11 cellular contexts compared by ENCODE assay signal in the genomic region with DNA sequence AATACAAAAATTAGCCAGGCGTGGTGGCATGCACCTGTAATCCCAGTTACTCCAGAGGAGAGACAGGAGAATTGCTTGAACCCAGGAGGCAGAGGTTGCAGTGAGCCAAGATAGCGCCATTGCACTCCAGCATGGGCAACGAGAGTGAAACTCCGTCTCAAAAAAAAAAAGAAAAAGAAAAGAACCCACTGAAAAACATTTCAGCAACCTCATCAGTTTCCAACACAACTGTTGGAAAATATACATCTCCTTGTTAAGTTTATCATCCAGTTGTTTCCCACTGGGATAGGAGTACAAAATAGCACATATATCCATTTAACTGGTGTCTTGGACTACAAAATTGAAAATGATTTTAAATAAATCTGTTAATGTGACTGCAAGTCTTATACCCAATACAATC. TPM values are rescaled to one million over a fixed set of nuclear protein-coding genes. Genes with fewer than 3 reads are reported as not detected.
DNase-seq lines count a peak whose midpoint lies in the region; ATAC-seq, FAIRE-seq and TF ChIP-seq lines count a peak whose summit lies in the region.
"Had no signal": no experiment of that assay in that cellular context is flagged by ENCODE, and none has a peak within 500 bp of the region (broad histone marks: within the 10 kb centered on the region; RNA-seq: fewer than 3 reads in every experiment).

No MANE protein-coding gene starts in this region.

- intact Hi-C loops in kidney (cut with DNase I), result no loop called here
- intact Hi-C loops in adrenal gland (cut with DNase I), result no loop called here
- intact Hi-C loops in right cardiac atrium (cut with DNase I), result no loop called here

- H3K27ac ChIP-seq in kidney (ENCODE audit: low read depth in 2 of 2, low read length in 2 of 2) (no peak overlapping the region), adrenal gland (no peak overlapping the region), right cardiac atrium (ENCODE audit: low read length) (no peak overlapping the region)

- H3K4me3 Mint-ChIP-seq in stimulated activated naive CD8-positive, alpha-beta T cell treated with anti-CD3 and anti-CD28 coated beads, Interleukin-15, Interleukin-2, amounts not matched to agents 100 ng/mL and 50 ng/mL, for 24 hours, result peak overlapping the region; percentile 95
- peak overlapping the region; percentile 88 for H3K4me3 Mint-ChIP-seq in activated naive CD8-positive, alpha-beta T cell

- H3K9ac ChIP-seq in kidney (ENCODE audit: low read length in 2 of 2), result peak overlapping the region in 1 of 2 donors; percentile 97

- peak overlapping the region; percentile 88 for H3K27ac Mint-ChIP-seq in stimulated activated naive CD8-positive, alpha-beta T cell treated with anti-CD3 and anti-CD28 coated beads, Interleukin-15, Interleukin-2, amounts not matched to agents 100 ng/mL and 50 ng/mL, for 24 hours
- peak overlapping the region; percentile 80 for H3K27ac Mint-ChIP-seq in activated naive CD8-positive, alpha-beta T cell

- H3K36me3 ChIP-seq in kidney (ENCODE audit: control insufficient read depth in 1 of 2, insufficient read depth in 2 of 2, low read length in 2 of 2) (peaks cover 5 to 9% of the 10 kb centered on the region in 2 donors), adrenal gland (replicated peaks in 1 of 2) (peaks cover 0 to 15% of the 10 kb centered on the region in 2 donors)

- no peak for ATAC-seq in stimulated activated naive CD8-positive, alpha-beta T cell treated with anti-CD3 and anti-CD28 coated beads, Interleukin-15, Interleukin-2, amounts not matched to agents 100 U/mL and 50 U/mL, for 24 hours
- ATAC-seq in HG03039 (IDR thresholded peaks at IDR 0.05; ENCODE audit: unreplicated experiment), result no peak
- no peak for ATAC-seq in right cardiac atrium

- H3K4me1 Mint-ChIP-seq in stimulated activated naive CD8-positive, alpha-beta T cell treated with anti-CD3 and anti-CD28 coated beads, Interleukin-15, Interleukin-2, amounts not matched to agents 100 ng/mL and 50 ng/mL, for 24 hours (ENCODE audit: low read depth), result peaks cover 42% of the 10 kb centered on the region
- H3K4me1 Mint-ChIP-seq in activated naive CD8-positive, alpha-beta T cell (ENCODE audit: low read depth), result peaks cover 45% of the 10 kb centered on the region

- FAIRE-seq in kidney (lab: Jason Lieb, UNC), result no peak

- WGBS in adrenal gland, 4 donors, result 71 to 87% (median 73%) methylated on average over 4 of the region's 4 CpGs
- 55% methylated on average over 4 of the region's 4 CpGs for WGBS in right cardiac atrium

- H3K4me3 ChIP-seq in kidney (ENCODE audit: low read length in 2 of 2), result peak overlapping the region; percentile 80 to 85
- H3K4me3 ChIP-seq in adrenal gland, result no peak overlapping the region
- no peak overlapping the region for H3K4me3 ChIP-seq in right cardiac atrium (ENCODE audit: low read length)

- no peaks in the 10 kb centered on the region for H3K27me3 Mint-ChIP-seq in stimulated activated naive CD8-positive, alpha-beta T cell treated with anti-CD3 and anti-CD28 coated beads, Interleukin-15, Interleukin-2, amounts not matched to agents 100 ng/mL and 50 ng/mL, for 24 hours
- no peaks in the 10 kb centered on the region for H3K27me3 Mint-ChIP-seq in activated naive CD8-positive, alpha-beta T cell

- TF ChIP-seq CTCF in kidney (IDR thresholded peaks at IDR 0.05; ENCODE audit: borderline replicate concordance, extremely low read depth, insufficient read depth), result no peak
- no peak for TF ChIP-seq CTCF in adrenal gland (IDR thresholded peaks at IDR 0.05)

- peaks cover 2 to 8% of the 10 kb centered on the region in 2 donors for H3K4me1 ChIP-seq in kidney (ENCODE audit: control insufficient read depth in 1 of 2, insufficient read depth in 1 of 2, low read depth in 1 of 2, low read length in 2 of 2)
- H3K4me1 ChIP-seq in adrenal gland (replicated peaks in 1 of 2), result peaks cover 6 to 29% of the 10 kb centered on the region in 2 donors
- H3K4me1 ChIP-seq in right cardiac atrium (ENCODE audit: control insufficient read depth, insufficient read depth, low read length), result no peaks in the 10 kb centered on the region

- no peak for TF ChIP-seq POLR2A in adrenal gland (IDR thresholded peaks at IDR 0.05)

- no peak for DNase-seq in stimulated activated naive CD8-positive, alpha-beta T cell treated with anti-CD3 and anti-CD28 coated beads, Interleukin-15, Interleukin-2, amounts not matched to agents 100 U/mL and 50 U/mL, for 24 hours
- DNase-seq in kidney (no peak), adrenal gland (no peak), hepatic stellate cell (ENCODE audit: low spot score) (no peak), right cardiac atrium (no peak)
- DNase-seq: NCI-H2029 treated with DMSO at 0.1 percent for 48 hours, T-helper 9 cell, transverse colon had no signal

- no peaks in the 10 kb centered on the region for H3K9me3 Mint-ChIP-seq in stimulated activated naive CD8-positive, alpha-beta T cell treated with anti-CD3 and anti-CD28 coated beads, Interleukin-15, Interleukin-2, amounts not matched to agents 100 ng/mL and 50 ng/mL, for 24 hours
- no peaks in the 10 kb centered on the region for H3K9me3 Mint-ChIP-seq in activated naive CD8-positive, alpha-beta T cell (ENCODE audit: low read depth)

- H3K9me3 ChIP-seq in kidney (ENCODE audit: control insufficient read depth in 1 of 2, low read length in 2 of 2) (no peaks in the 10 kb centered on the region), adrenal gland (replicated peaks in 1 of 3) (no peaks in the 10 kb centered on the region), right cardiac atrium (ENCODE audit: control insufficient read depth, low read length) (no peaks in the 10 kb centered on the region)
- H3K9me3 ChIP-seq: transverse colon had no signal

- H3K27me3 ChIP-seq in adrenal gland (no peaks in the 10 kb centered on the region), right cardiac atrium (ENCODE audit: control insufficient read depth, insufficient read depth) (no peaks in the 10 kb centered on the region)
- H3K27me3 ChIP-seq: transverse colon had no signal

- peaks cover 34% of the 10 kb centered on the region for H3K36me3 Mint-ChIP-seq in stimulated activated naive CD8-positive, alpha-beta T cell treated with anti-CD3 and anti-CD28 coated beads, Interleukin-15, Interleukin-2, amounts not matched to agents 100 ng/mL and 50 ng/mL, for 24 hours (ENCODE audit: low read depth)
- H3K36me3 Mint-ChIP-seq in activated naive CD8-positive, alpha-beta T cell, result no peaks in the 10 kb centered on the region

RNA-seq across cellular contexts. Expression of a gene that starts 2.2 kb away (rescaled TPM):
- total RNA-seq in kidney, result 234 TPM
- 192 TPM for polyA plus RNA-seq in kidney (ENCODE audit: insufficient read depth, low read depth, low replicate concordance)
- total RNA-seq in adrenal gland, result 100 to 1,000 TPM; 136 to 299 (median 227) TPM
- polyA plus RNA-seq in adrenal gland, result 100 to 1,000 TPM in 1 of 3 donors, 10 to 100 TPM in 2; 35.9 to 280 (median 92.1) TPM
- 100 to 1,000 TPM in 3 of 4 donors, 10 to 100 TPM in 1; 85.1 to 164 (median 120) TPM for total RNA-seq in right cardiac atrium
- 96.5 TPM for polyA plus RNA-seq in right cardiac atrium

Comparison
In these comparisons a context has a peak if more than half of its experiments do, and no peak if none do; other contexts are left out.
1. H3K4me3 ChIP-seq: peak in kidney (2 of 2); none in adrenal gland (0 of 4) and right cardiac atrium (single experiment).